Comparison of ENCODE assay signal across 1 cellular context in the genomic region with DNA sequence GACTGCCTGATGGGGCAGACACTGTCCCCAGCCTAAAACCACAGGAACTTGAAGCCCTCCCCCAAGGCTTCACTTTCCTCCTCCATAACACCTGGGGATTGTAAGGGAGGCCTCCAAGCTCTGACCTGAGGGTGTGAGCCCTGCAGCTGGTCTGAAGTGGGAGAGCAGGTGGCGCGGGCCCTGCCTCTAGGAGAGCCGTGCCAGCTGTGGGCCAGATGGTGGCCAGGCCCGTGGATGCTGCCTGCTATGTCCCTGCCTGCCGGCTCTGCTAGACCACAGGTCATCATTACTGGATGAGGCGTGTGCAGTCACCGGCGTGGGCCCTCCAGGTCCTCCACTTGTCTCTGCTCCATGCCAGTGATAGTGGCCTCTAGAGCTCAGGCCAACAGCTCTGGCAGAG.
TF ChIP-seq lines count a peak whose summit lies in the region.

No MANE protein-coding gene starts in this region.

TF ChIP-seq in H1, 55 proteins besides CTCF, POLR2A, EP300 and RAD21:
- TF ChIP-seq SRF (IDR thresholded peaks at IDR 0.05; ENCODE audit: low read depth, low read length) = no peak
- TF ChIP-seq NANOG (IDR thresholded peaks at IDR 0.05; ENCODE audit: insufficient read depth, low read depth, low read length, poor library complexity, severe bottlenecking) = no peak
- TF ChIP-seq ASH2L (IDR thresholded peaks at IDR 0.05; ENCODE audit: low read length) = no peak
- TF ChIP-seq EGR1 (IDR thresholded peaks at IDR 0.05; ENCODE audit: borderline replicate concordance, low read depth, low read length) = no peak
- TF ChIP-seq TCF12 (IDR thresholded peaks at IDR 0.05; ENCODE audit: low read depth, low read length) = no peak
- TF ChIP-seq SIX5 (IDR thresholded peaks at IDR 0.05; ENCODE audit: low read depth, low read length) = no peak
- TF ChIP-seq TBP (IDR thresholded peaks at IDR 0.05; ENCODE audit: low read depth, low read length) = no peak
- TF ChIP-seq KDM4A (IDR thresholded peaks at IDR 0.05; ENCODE audit: low read depth, low read length, severe bottlenecking) = no peak
- no peak for TF ChIP-seq SUZ12 (IDR thresholded peaks at IDR 0.05; ENCODE audit: low read length)
- no peak for TF ChIP-seq RXRA (IDR thresholded peaks at IDR 0.05; ENCODE audit: insufficient read depth, low read depth, low read length)
- no peak for TF ChIP-seq BACH1 (IDR thresholded peaks at IDR 0.05; ENCODE audit: low read length)
- TF ChIP-seq RNF2 (IDR thresholded peaks at IDR 0.05; ENCODE audit: borderline replicate concordance, low read depth, low read length, missing control alignments, poor library complexity, severe bottlenecking) = no peak
- TF ChIP-seq SIRT6 (IDR thresholded peaks at IDR 0.05; ENCODE audit: low read length) = no peak
- TF ChIP-seq SP1 (IDR thresholded peaks at IDR 0.05; ENCODE audit: low read depth, low read length) = no peak
- no peak for TF ChIP-seq ATF2 (IDR thresholded peaks at IDR 0.05; ENCODE audit: low read length)
- TF ChIP-seq CHD2 (IDR thresholded peaks at IDR 0.05; ENCODE audit: low read length) = no peak
- TF ChIP-seq RFX5 (IDR thresholded peaks at IDR 0.05; ENCODE audit: borderline replicate concordance, low read depth, low read length) = no peak
- TF ChIP-seq E2F6 (IDR thresholded peaks at IDR 0.05) = no peak
TF ChIP-seq in H1: peak in this region for 0.
